In genomic region chr12:109449845-109450532, GRCh38 we compare ENCODE assay signal across 14 cellular contexts. TPM values are rescaled to one million over a fixed set of nuclear protein-coding genes. Genes with fewer than 3 reads are reported as not detected.
DNase-seq lines count a peak whose midpoint lies in the region; ATAC-seq, FAIRE-seq and TF ChIP-seq lines count a peak whose summit lies in the region.
"Had no signal": no experiment of that assay in that cellular context is flagged by ENCODE, and none has a peak within 500 bp of the region (broad histone marks: within the 10 kb centered on the region; RNA-seq: fewer than 3 reads in every experiment).

No MANE protein-coding gene starts in this region.

- intact Hi-C loops in esophagus muscularis mucosa (cut with DNase I) (no loop called here), sigmoid colon (cut with DNase I) (no loop called here)

- peak; percentile 24; the same call in 1 of the 2 replicates for TF ChIP-seq RAD21 in SK-N-SH (IDR thresholded peaks at IDR 0.05; ENCODE audit: low read length)

- TF ChIP-seq CTCF in HEK293 (tag by site-specific recombination; IDR thresholded peaks at IDR 0.05), result 0 out of 2 replicates have a peak, but pooled peaks have one; percentile 22
- peak; percentile 20; the same call in 1 of the 2 replicates for TF ChIP-seq CTCF in SK-N-SH (IDR thresholded peaks at IDR 0.05)
- peak in 2 of 3 experiments; percentile 27 to 30 for TF ChIP-seq CTCF in esophagus muscularis mucosa (IDR thresholded peaks at IDR 0.05)
- TF ChIP-seq CTCF in sigmoid colon (IDR thresholded peaks at IDR 0.05), result peak in 1 of 4 experiments; percentile 21

- H2AFZ ChIP-seq in SK-N-SH (ENCODE audit: low read depth), result no peak overlapping the region

- peaks cover 5% of the 10 kb centered on the region for H3F3A ChIP-seq in SK-N-SH (replicated peaks; ENCODE audit: insufficient read depth)

- no peak overlapping the region for H3K4me3 ChIP-seq in HEK293 (ENCODE audit: low read depth, low read length)
- no peak overlapping the region for H3K4me3 ChIP-seq in SK-N-SH (ENCODE audit: low read depth in 2 of 2, low read length in 1 of 2)
- no peak overlapping the region for H3K4me3 ChIP-seq in esophagus muscularis mucosa
- no peak overlapping the region for H3K4me3 ChIP-seq in sigmoid colon
- H3K4me3 ChIP-seq: left lung had no signal

- ATAC-seq in GM18517 (IDR thresholded peaks at IDR 0.05; ENCODE audit: unreplicated experiment) (no peak), HG03135 (IDR thresholded peaks at IDR 0.05; ENCODE audit: unreplicated experiment) (no peak)
- ATAC-seq: left lung had no signal

- TF ChIP-seq POLR2A in esophagus muscularis mucosa (IDR thresholded peaks at IDR 0.05; ENCODE audit: low read depth) (no peak), sigmoid colon (IDR thresholded peaks at IDR 0.05) (no peak)

- H3K4me1 ChIP-seq in HEK293 (ENCODE audit: control insufficient read depth, insufficient read depth, low read length) (no peaks in the 10 kb centered on the region), SK-N-SH (ENCODE audit: control insufficient read depth in 1 of 2, insufficient read depth in 2 of 2, low read depth in 1 of 2, low read length in 1 of 2) (no peaks in the 10 kb centered on the region), esophagus muscularis mucosa (peaks cover 3 to 70% (median 40%) of the 10 kb centered on the region in 4 donors), sigmoid colon (peaks cover 0 to 68% (median 59%) of the 10 kb centered on the region in 4 donors)
- H3K4me1 ChIP-seq: left lung had no signal

- peaks cover 18% of the 10 kb centered on the region; the same call in 1 of the 2 replicates for H4K20me1 ChIP-seq in SK-N-SH (ENCODE audit: insufficient read depth)

- H3K9me3 ChIP-seq in HEK293 (ENCODE audit: control insufficient read depth, insufficient read depth, low read depth, low read length), result no peaks in the 10 kb centered on the region
- no peaks in the 10 kb centered on the region for H3K9me3 ChIP-seq in SK-N-SH
- no peaks in the 10 kb centered on the region for H3K9me3 ChIP-seq in esophagus muscularis mucosa
- no peaks in the 10 kb centered on the region for H3K9me3 ChIP-seq in sigmoid colon
- H3K9me3 ChIP-seq: left lung had no signal

- no peaks in the 10 kb centered on the region for H3K9me2 ChIP-seq in SK-N-SH

- FAIRE-seq in HTR-8/SVneo (lab: Jason Lieb, UNC), result no peak

- DNase-seq in SK-N-SH (peak; percentile 60), esophagus muscularis mucosa (ENCODE audit: extremely low spot score) (no peak), sigmoid colon (no peak), HTR-8/SVneo (ENCODE audit: insufficient read length, low spot score) (no peak)
- DNase-seq: activated CD4-positive, CD25-positive, alpha-beta regulatory T cell treated with anti-CD3 and anti-CD28 coated beads, Interleukin-2, amount 50 U/mL, for 72 hours; activated T-cell treated with anti-CD3 and anti-CD28 coated beads for 4 hours; CD4-positive, alpha-beta T cell; GDM1; left lung; stimulated activated naive CD4-positive, alpha-beta T cell treated with Interleukin-2 at 50 U/mL for 16 hours; SW 1271 had no signal

- H3K27me3 ChIP-seq in SK-N-SH (ENCODE audit: insufficient read depth) (no peaks in the 10 kb centered on the region), esophagus muscularis mucosa (no peaks in the 10 kb centered on the region), sigmoid colon (no peaks in the 10 kb centered on the region)
- H3K27me3 ChIP-seq: left lung had no signal

- H3K4me2 ChIP-seq in SK-N-SH, result no peak overlapping the region

- POLR2A ChIA-PET in HEK293 (lab: Yijun Ruan, JAX) (no interaction called here), SK-N-SH (lab: Yijun Ruan, JAX) (interaction anchor here (0.6 kb wide), 1 partner anchor 13 kb away, joined by 3 read pairs; no protein-coding TSS in a partner anchor)

- H3K36me3 ChIP-seq in HEK293 (ENCODE audit: control insufficient read depth in 2 of 2, insufficient read depth in 1 of 2, low read length in 2 of 2) (peaks cover 19 to 76% of the 10 kb centered on the region in 2 experiments), SK-N-SH (replicated peaks in 1 of 2; ENCODE audit: control insufficient read depth in 1 of 2, insufficient read depth in 2 of 2, low read length in 1 of 2) (peaks cover 56 to 75% of the 10 kb centered on the region in 2 experiments), esophagus muscularis mucosa (peaks cover 39 to 93% (median 79%) of the 10 kb centered on the region in 4 donors), sigmoid colon (peaks cover 7 to 78% (median 33%) of the 10 kb centered on the region in 4 donors)

- TF ChIP-seq EP300 in SK-N-SH (IDR thresholded peaks at IDR 0.05; ENCODE audit: borderline replicate concordance in 1 of 2, low read depth in 1 of 2, low read length in 1 of 2), result no peak
- no peak for TF ChIP-seq EP300 in esophagus muscularis mucosa (IDR thresholded peaks at IDR 0.05)
- no peak for TF ChIP-seq EP300 in sigmoid colon (IDR thresholded peaks at IDR 0.05)

- 92% methylated on average over 16 of the region's 16 CpGs for WGBS in SK-N-SH (ENCODE audit: low lambda C conversion rate)
- 45% methylated on average over 16 of the region's 16 CpGs for WGBS in esophagus muscularis mucosa
- 18 to 67% methylated on average over 16 of the region's 16 CpGs for WGBS in sigmoid colon, 2 donors

- CTCF ChIA-PET in HEK293 (lab: Yijun Ruan, JAX), result interaction anchor here (0.6 to 2.8 kb wide), 6 partner anchors 17 to 322 kb away, joined by 3 to 10 read pairs (median 6); no protein-coding TSS in a partner anchor
- CTCF ChIA-PET in SK-N-SH (lab: Yijun Ruan, JAX), result interaction anchor here (0.6 to 4.8 kb wide), 9 partner anchors 11 to 1886 kb away, joined by 3 to 20 read pairs (median 5); no protein-coding TSS in a partner anchor

- peaks cover 72% of the 10 kb centered on the region for H3K79me2 ChIP-seq in SK-N-SH (ENCODE audit: insufficient read depth)

- H3K27ac ChIP-seq in HEK293 (ENCODE audit: extremely low read depth, low read depth, low read length) (no peak overlapping the region), SK-N-SH (ENCODE audit: low read depth in 2 of 2, low read length in 1 of 2) (no peak overlapping the region; a peak in 1 of 4 replicates), esophagus muscularis mucosa (replicated peaks in 1 of 4) (peak overlapping the region; percentile 22 to 68 (median 48)), sigmoid colon (peak overlapping the region; percentile 52 to 98 (median 80))
- H3K27ac ChIP-seq: left lung had no signal

- no peak overlapping the region for H3K9ac ChIP-seq in SK-N-SH

TF ChIP-seq in HEK293, 187 proteins besides CTCF, POLR2A, EP300 and RAD21 (continues in another document):
- TF ChIP-seq ZNF148 (tag by site-specific recombination; IDR thresholded peaks at IDR 0.05; ENCODE audit: borderline replicate concordance), result no peak
- TF ChIP-seq ZNF266 (tag by site-specific recombination; IDR thresholded peaks at IDR 0.05; ENCODE audit: low read depth), result no peak
- no peak for TF ChIP-seq ZNF600 (tag by site-specific recombination; IDR thresholded peaks at IDR 0.05)

TF ChIP-seq in SK-N-SH, 30 proteins besides CTCF, POLR2A, EP300 and RAD21 (continues in another document):
- TF ChIP-seq NFIC (IDR thresholded peaks at IDR 0.05; ENCODE audit: borderline replicate concordance), result no peak
- TF ChIP-seq TEAD4 (IDR thresholded peaks at IDR 0.05; ENCODE audit: borderline replicate concordance, insufficient read depth), result no peak
- TF ChIP-seq, protein P1, sequence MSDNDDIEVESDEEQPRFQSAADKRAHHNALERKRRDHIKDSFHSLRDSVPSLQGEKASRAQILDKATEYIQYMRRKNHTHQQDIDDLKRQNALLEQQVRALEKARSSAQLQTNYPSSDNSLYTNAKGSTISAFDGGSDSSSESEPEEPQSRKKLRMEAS (IDR thresholded peaks at IDR 0.05; ENCODE audit: low read depth), result no peak
- TF ChIP-seq USF2 (IDR thresholded peaks at IDR 0.05; ENCODE audit: borderline replicate concordance, low read depth, low read length), result no peak
- TF ChIP-seq RFX5 (IDR thresholded peaks at IDR 0.05; ENCODE audit: low read length), result no peak
- TF ChIP-seq JUND (IDR thresholded peaks at IDR 0.05), result no peak
- no peak for TF ChIP-seq SMC3 (IDR thresholded peaks at IDR 0.05; ENCODE audit: low read depth, low read length)
- TF ChIP-seq FOXM1 (IDR thresholded peaks at IDR 0.05; ENCODE audit: low read depth), result no peak
- no peak for TF ChIP-seq ELF1 (IDR thresholded peaks at IDR 0.05)
- no peak for TF ChIP-seq FOXJ3 (CRISPR knock-in tag; IDR thresholded peaks at IDR 0.05)
- TF ChIP-seq CHD2 (IDR thresholded peaks at IDR 0.05; ENCODE audit: low read length, partially characterized antibody), result no peak
- TF ChIP-seq MEF2A (IDR thresholded peaks at IDR 0.05; ENCODE audit: borderline replicate concordance, low read depth), result no peak
- TF ChIP-seq NRF1 (IDR thresholded peaks at IDR 0.05; ENCODE audit: low read depth, low read length), result no peak
- TF ChIP-seq GATA2 (CRISPR knock-in tag; IDR thresholded peaks at IDR 0.05), result no peak
- TF ChIP-seq YY1 (IDR thresholded peaks at IDR 0.05; ENCODE audit: low read depth), result no peak

RNA-seq across cellular contexts. Expression of gene KCTD10, which starts 27.1 kb away (rescaled TPM):
- polyA plus RNA-seq in SK-N-SH (2012; rRNA removed) (66.9 and 92.9 TPM in 2 replicates), sigmoid colon (10 to 100 TPM; 53.5 to 79.8 (median 54.2) TPM)
- 69.6 and 99.0 TPM in 2 replicates for polyA plus RNA-seq in SK-N-SH (2012; cell fraction: cytosol; rRNA removed)
- 93.8 and 122 TPM in 2 replicates for polyA plus RNA-seq in SK-N-SH (2012; cell fraction: nucleus; rRNA removed)
- total RNA-seq in esophagus muscularis mucosa (100 to 1,000 TPM in 2 of 4 donors, 10 to 100 TPM in 2; 90.7 to 115 (median 104) TPM), sigmoid colon (100 to 1,000 TPM in 2 of 4 donors, 10 to 100 TPM in 2; 82.8 to 123 (median 101) TPM)

RNA-seq across cellular contexts. Expression of gene UBE3B, which starts 27.4 kb away (rescaled TPM):
- polyA plus RNA-seq in SK-N-SH (2012; rRNA removed) (28.6 and 31.9 TPM in 2 replicates), sigmoid colon (10 to 100 TPM; 15.3 to 20.8 (median 16.2) TPM)
- polyA plus RNA-seq in SK-N-SH (2012; cell fraction: cytosol; rRNA removed), result 20.3 and 23.0 TPM in 2 replicates
- polyA plus RNA-seq in SK-N-SH (2012; cell fraction: nucleus; rRNA removed), result 60.4 and 65.8 TPM in 2 replicates
- total RNA-seq in esophagus muscularis mucosa (10 to 100 TPM; 42.4 to 59.2 (median 49.1) TPM), sigmoid colon (10 to 100 TPM; 48.4 to 67.7 (median 56.2) TPM)

Comparison
In these comparisons a context has a peak if more than half of its experiments do, and no peak if none do; other contexts are left out.
1. H3K27ac ChIP-seq: peak in esophagus muscularis mucosa (4 of 4) and sigmoid colon (4 of 4); none in HEK293 (single experiment) and SK-N-SH (0 of 2).
2. Of the 4 proteins assayed by ChIP-seq in both HEK293 and SK-N-SH: peak only in HEK293: none; only in SK-N-SH: none; in both: CTCF; in neither: 3.